ENCODE assay signal across 8 cellular contexts in genomic region chr1:201703646-201704438, GRCh38.
DNase-seq lines count a peak whose midpoint lies in the region; TF ChIP-seq lines count a peak whose summit lies in the region.

No MANE protein-coding gene starts in this region.

- H3K4me1 Mint-ChIP-seq in activated naive CD4-positive, alpha-beta T cell treated with anti-CD3 and anti-CD28 coated beads, Interleukin-2, amount 10 ng/mL, durations not matched to agents 7 days and 5 days: no peaks in the 10 kb centered on the region
- peaks cover 43% of the 10 kb centered on the region for H3K4me1 Mint-ChIP-seq in osteocyte (ENCODE audit: unreplicated experiment)

- H3K4me2 ChIP-seq in MM.1S (ENCODE audit: low read depth, low read length): peak overlapping the region; percentile 37; the same call in 1 of the 2 replicates

- H3K9me3 ChIP-seq in MM.1S (replicated peaks; ENCODE audit: insufficient read depth, low read length) (no peaks in the 10 kb centered on the region), SJCRH30 (replicated peaks) (0 out of 2 replicates have a peak, but pooled peaks cover 5% of the 10 kb centered on the region)

- H3K4me1 ChIP-seq in MM.1S (ENCODE audit: low read length) (no peaks in the 10 kb centered on the region), SJCRH30 (peaks cover 15% of the 10 kb centered on the region)

- H3K9ac ChIP-seq in MM.1S (ENCODE audit: low read length): no peak overlapping the region

- H3K27me3 ChIP-seq in MM.1S (replicated peaks; ENCODE audit: insufficient read depth, low read length) (no peaks in the 10 kb centered on the region), SJCRH30 (no peaks in the 10 kb centered on the region)

- no peaks in the 10 kb centered on the region for H4K20me1 ChIP-seq in MM.1S (ENCODE audit: insufficient read depth, low read length)

- no peaks in the 10 kb centered on the region for H3K79me2 ChIP-seq in MM.1S (ENCODE audit: low read length)

- DNase-seq in NCI-H1436 (lab: John Stamatoyannopoulos, UW) (peak; percentile 94), NCI-H1436 treated with DMSO at 0.1 percent for 48 hours (lab: John Stamatoyannopoulos, UW) (no peak), MM.1S (peak; percentile 85), SJCRH30 (peak; percentile 87 to 93), germinal center (ENCODE audit: low spot score) (peak; percentile 78), osteocyte (ENCODE audit: extremely low spot score, unreplicated experiment) (peak; percentile 95)
- peak; percentile 76 for DNase-seq in activated naive CD4-positive, alpha-beta T cell treated with anti-CD3 and anti-CD28 coated beads, Interleukin-2, amount 10 ng/mL, durations not matched to agents 7 days and 5 days

- no peak overlapping the region for H3K27ac Mint-ChIP-seq in activated naive CD4-positive, alpha-beta T cell treated with anti-CD3 and anti-CD28 coated beads, Interleukin-2, amount 10 ng/mL, durations not matched to agents 7 days and 5 days
- peak overlapping the region; percentile 88 for H3K27ac Mint-ChIP-seq in osteocyte (ENCODE audit: unreplicated experiment)

- peaks cover 27% of the 10 kb centered on the region for H3K27me3 Mint-ChIP-seq in activated naive CD4-positive, alpha-beta T cell treated with anti-CD3 and anti-CD28 coated beads, Interleukin-2, amount 10 ng/mL, durations not matched to agents 7 days and 5 days
- no peaks in the 10 kb centered on the region for H3K27me3 Mint-ChIP-seq in osteocyte (ENCODE audit: unreplicated experiment)

- H3K4me3 Mint-ChIP-seq in activated naive CD4-positive, alpha-beta T cell treated with anti-CD3 and anti-CD28 coated beads, Interleukin-2, amount 10 ng/mL, durations not matched to agents 7 days and 5 days: no peak overlapping the region
- H3K4me3 Mint-ChIP-seq in osteocyte (ENCODE audit: unreplicated experiment): no peak overlapping the region

- CTCF ChIA-PET in activated naive CD4-positive, alpha-beta T cell treated with anti-CD3 and anti-CD28 coated beads, Interleukin-2, amount 10 ng/mL, durations not matched to agents 7 days and 5 days (lab: Charles Lee): interaction anchor here (0.8 to 12.9 kb wide), 12 partner anchors 8 to 222 kb away, joined by 3 to 250 read pairs (median 8); no protein-coding TSS in a partner anchor

- H2AFZ ChIP-seq in MM.1S (ENCODE audit: low read length): peak overlapping the region; percentile 30; the same call in 1 of the 2 replicates

- H3K27ac ChIP-seq in MM.1S (ENCODE audit: low read length) (no peak overlapping the region), SJCRH30 (no peak overlapping the region), temporal lobe (ENCODE audit: low read depth, low read length) (peak overlapping the region; percentile 21)

- H3K9me3 Mint-ChIP-seq in activated naive CD4-positive, alpha-beta T cell treated with anti-CD3 and anti-CD28 coated beads, Interleukin-2, amount 10 ng/mL, durations not matched to agents 7 days and 5 days: no peaks in the 10 kb centered on the region
- no peaks in the 10 kb centered on the region for H3K9me3 Mint-ChIP-seq in osteocyte (ENCODE audit: unreplicated experiment)

- H3K9me2 ChIP-seq in MM.1S (replicated peaks; ENCODE audit: insufficient read depth, low read length): no peaks in the 10 kb centered on the region

- H3K36me3 ChIP-seq in MM.1S (replicated peaks; ENCODE audit: insufficient read depth, low read length): no peaks in the 10 kb centered on the region
- peaks cover under 1% of the 10 kb centered on the region; the same call in 1 of the 2 replicates for H3K36me3 ChIP-seq in SJCRH30

- no peaks in the 10 kb centered on the region for H3F3A ChIP-seq in MM.1S (ENCODE audit: insufficient read depth, low read length)

- H3K4me3 ChIP-seq in MM.1S (ENCODE audit: low read length): no peak overlapping the region
- no peak overlapping the region for H3K4me3 ChIP-seq in SJCRH30

- no peaks in the 10 kb centered on the region for H3K36me3 Mint-ChIP-seq in activated naive CD4-positive, alpha-beta T cell treated with anti-CD3 and anti-CD28 coated beads, Interleukin-2, amount 10 ng/mL, durations not matched to agents 7 days and 5 days
- peaks cover under 1% of the 10 kb centered on the region for H3K36me3 Mint-ChIP-seq in osteocyte (ENCODE audit: unreplicated experiment)

- peak; percentile 99 for TF ChIP-seq CTCF in MM.1S (IDR thresholded peaks at IDR 0.05; ENCODE audit: low read length)
- peak; percentile 98 for TF ChIP-seq CTCF in osteocyte (IDR thresholded peaks at IDR 0.05)
